ENCODE assay signal across 1 cellular context in genomic region chr5:109030360-109031143, GRCh38.
TF ChIP-seq lines count a peak whose summit lies in the region.

No MANE protein-coding gene starts in this region.

TF ChIP-seq in K562, 482 proteins besides CTCF, POLR2A, EP300 and RAD21 (continued from another document):
- TF ChIP-seq CREB3 (tag; conservative IDR thresholded peaks at IDR 0.05; ENCODE audit: low read depth) (no peak), CBX3 (IDR thresholded peaks at IDR 0.05; ENCODE audit: borderline replicate concordance in 1 of 2, low read length in 2 of 2) (no peak), ZNF133 (CRISPR knock-in tag; IDR thresholded peaks at IDR 0.05) (no peak), ERF (CRISPR knock-in tag; IDR thresholded peaks at IDR 0.05) (no peak), CBFB (CRISPR knock-in tag; IDR thresholded peaks at IDR 0.05) (no peak), PPARD (CRISPR knock-in tag; IDR thresholded peaks at IDR 0.05) (no peak), ILF3 (IDR thresholded peaks at IDR 0.05; ENCODE audit: borderline replicate concordance) (no peak), ZFPM2 (CRISPR knock-in tag; IDR thresholded peaks at IDR 0.05) (no peak), JUNB (CRISPR knock-in tag; conservative IDR thresholded peaks at IDR 0.05) (no peak)
- TF ChIP-seq, protein P1, sequence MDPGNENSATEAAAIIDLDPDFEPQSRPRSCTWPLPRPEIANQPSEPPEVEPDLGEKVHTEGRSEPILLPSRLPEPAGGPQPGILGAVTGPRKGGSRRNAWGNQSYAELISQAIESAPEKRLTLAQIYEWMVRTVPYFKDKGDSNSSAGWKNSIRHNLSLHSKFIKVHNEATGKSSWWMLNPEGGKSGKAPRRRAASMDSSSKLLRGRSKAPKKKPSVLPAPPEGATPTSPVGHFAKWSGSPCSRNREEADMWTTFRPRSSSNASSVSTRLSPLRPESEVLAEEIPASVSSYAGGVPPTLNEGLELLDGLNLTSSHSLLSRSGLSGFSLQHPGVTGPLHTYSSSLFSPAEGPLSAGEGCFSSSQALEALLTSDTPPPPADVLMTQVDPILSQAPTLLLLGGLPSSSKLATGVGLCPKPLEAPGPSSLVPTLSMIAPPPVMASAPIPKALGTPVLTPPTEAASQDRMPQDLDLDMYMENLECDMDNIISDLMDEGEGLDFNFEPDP (CRISPR knock-in tag; IDR thresholded peaks at IDR 0.05): no peak
- TF ChIP-seq, protein P2, sequence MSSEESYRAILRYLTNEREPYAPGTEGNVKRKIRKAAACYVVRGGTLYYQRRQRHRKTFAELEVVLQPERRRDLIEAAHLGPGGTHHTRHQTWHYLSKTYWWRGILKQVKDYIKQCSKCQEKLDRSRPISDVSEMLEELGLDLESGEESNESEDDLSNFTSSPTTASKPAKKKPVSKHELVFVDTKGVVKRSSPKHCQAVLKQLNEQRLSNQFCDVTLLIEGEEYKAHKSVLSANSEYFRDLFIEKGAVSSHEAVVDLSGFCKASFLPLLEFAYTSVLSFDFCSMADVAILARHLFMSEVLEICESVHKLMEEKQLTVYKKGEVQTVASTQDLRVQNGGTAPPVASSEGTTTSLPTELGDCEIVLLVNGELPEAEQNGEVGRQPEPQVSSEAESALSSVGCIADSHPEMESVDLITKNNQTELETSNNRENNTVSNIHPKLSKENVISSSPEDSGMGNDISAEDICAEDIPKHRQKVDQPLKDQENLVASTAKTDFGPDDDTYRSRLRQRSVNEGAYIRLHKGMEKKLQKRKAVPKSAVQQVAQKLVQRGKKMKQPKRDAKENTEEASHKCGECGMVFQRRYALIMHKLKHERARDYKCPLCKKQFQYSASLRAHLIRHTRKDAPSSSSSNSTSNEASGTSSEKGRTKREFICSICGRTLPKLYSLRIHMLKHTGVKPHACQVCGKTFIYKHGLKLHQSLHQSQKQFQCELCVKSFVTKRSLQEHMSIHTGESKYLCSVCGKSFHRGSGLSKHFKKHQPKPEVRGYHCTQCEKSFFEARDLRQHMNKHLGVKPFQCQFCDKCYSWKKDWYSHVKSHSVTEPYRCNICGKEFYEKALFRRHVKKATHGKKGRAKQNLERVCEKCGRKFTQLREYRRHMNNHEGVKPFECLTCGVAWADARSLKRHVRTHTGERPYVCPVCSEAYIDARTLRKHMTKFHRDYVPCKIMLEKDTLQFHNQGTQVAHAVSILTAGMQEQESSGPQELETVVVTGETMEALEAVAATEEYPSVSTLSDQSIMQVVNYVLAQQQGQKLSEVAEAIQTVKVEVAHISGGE (CRISPR knock-in tag; IDR thresholded peaks at IDR 0.05): no peak
TF ChIP-seq in K562: peak in this region for 6.
